Comparison of ENCODE assay signal across 22 cellular contexts in genomic region chr4:150046728-150047217, GRCh38. TPM values are rescaled to one million over a fixed set of nuclear protein-coding genes. Genes with fewer than 3 reads are reported as not detected.
DNase-seq lines count a peak whose midpoint lies in the region; ATAC-seq, FAIRE-seq and TF ChIP-seq lines count a peak whose summit lies in the region.
"Had no signal": no experiment of that assay in that cellular context is flagged by ENCODE, and none has a peak within 500 bp of the region (broad histone marks: within the 10 kb centered on the region; RNA-seq: fewer than 3 reads in every experiment).

No MANE protein-coding gene starts in this region.

- H3K23me2 ChIP-seq in H1 (ENCODE audit: low read depth, low read length): no peaks in the 10 kb centered on the region

- peaks cover 2% of the 10 kb centered on the region for H3K27me3 Mint-ChIP-seq in neural progenitor cell (ENCODE audit: insufficient read depth, low read depth)

- H3K4ac ChIP-seq in H1 (replicated peaks; ENCODE audit: insufficient read length, low read depth, low read length): no peak overlapping the region

- no peaks in the 10 kb centered on the region for H3K36me3 Mint-ChIP-seq in neural progenitor cell
- H3K36me3 Mint-ChIP-seq: CD4-positive, alpha-beta memory T cell had no signal

- no peak for ATAC-seq in SK-N-SH treated with all-trans-retinoic acid at 6 μM for 48 hours
- ATAC-seq: A549 had no signal

- no peak for TF ChIP-seq EP300 in SK-N-SH (IDR thresholded peaks at IDR 0.05; ENCODE audit: borderline replicate concordance in 1 of 2, low read depth in 1 of 2, low read length in 1 of 2)
- no peak for TF ChIP-seq EP300 in H1 (IDR thresholded peaks at IDR 0.05; ENCODE audit: borderline replicate concordance in 1 of 2, low read depth in 2 of 2, low read length in 2 of 2)

- TF ChIP-seq POLR2A in H1 (IDR thresholded peaks at IDR 0.05; ENCODE audit: control extremely low read depth in 1 of 2, low read depth in 2 of 2, low read length in 2 of 2): no peak

- H3F3A ChIP-seq in SK-N-SH (replicated peaks; ENCODE audit: insufficient read depth) (no peaks in the 10 kb centered on the region), neural progenitor cell (ENCODE audit: low read depth) (no peaks in the 10 kb centered on the region)

- H3K79me1 ChIP-seq in H1 (ENCODE audit: low read depth, low read length): no peaks in the 10 kb centered on the region

- no peaks in the 10 kb centered on the region for H3K27me3 ChIP-seq in SK-N-SH (ENCODE audit: insufficient read depth)
- H3K27me3 ChIP-seq in H1 (replicated peaks in 1 of 4; ENCODE audit: control insufficient read depth in 3 of 4, extremely low read depth in 1 of 4, insufficient read depth in 3 of 4, low read length in 3 of 4): no peaks in the 10 kb centered on the region
- no peaks in the 10 kb centered on the region for H3K27me3 ChIP-seq in neural progenitor cell

- H2BK120ac ChIP-seq in H1 (replicated peaks; ENCODE audit: low read depth, low read length): no peak overlapping the region

- DNase-seq in SK-N-SH: no peak
- no peak for DNase-seq in H1 (ENCODE audit: low read depth in 1 of 2, low spot score in 2 of 2)
- DNase-seq in neural progenitor cell (ENCODE audit: low spot score): no peak
- no peak for DNase-seq in frontal cortex (ENCODE audit: low spot score in 2 of 2)
- DNase-seq in NCI-H345 (lab: John Stamatoyannopoulos, UW): no peak
- no peak for DNase-seq in ACHN
- DNase-seq: 8988T; C1 segment of cervical spinal cord; Calu3; CD4-positive, alpha-beta memory T cell; COR-L47; DMS53; DMS79 treated with DMSO at 0.1 percent for 48 hours; GF-D8; GOT3; H7; HCEC 1CT; HFFc6 had no signal

- H2AFZ ChIP-seq in SK-N-SH (ENCODE audit: low read depth): peak overlapping the region; percentile 14; the same call in 1 of the 2 replicates
- H2AFZ ChIP-seq in H1 (ENCODE audit: low read length): peak overlapping the region; percentile 80; the same call in 1 of the 2 replicates
- H2AFZ ChIP-seq in neural progenitor cell (replicated peaks): peak overlapping the region; percentile 44

- H3K4me1 Mint-ChIP-seq in neural progenitor cell: peaks cover 7% of the 10 kb centered on the region
- H3K4me1 Mint-ChIP-seq: CD4-positive, alpha-beta memory T cell had no signal

- H4K5ac ChIP-seq in H1 (ENCODE audit: insufficient read length, low read depth, low read length): no peak overlapping the region

- no peak overlapping the region for H3K23ac ChIP-seq in H1 (ENCODE audit: insufficient read length)

- H3K79me2 ChIP-seq in SK-N-SH (ENCODE audit: insufficient read depth) (no peaks in the 10 kb centered on the region), H1 (ENCODE audit: control insufficient read depth in 1 of 2, insufficient read depth in 2 of 2, low read length in 2 of 2) (no peaks in the 10 kb centered on the region), neural progenitor cell (ENCODE audit: low read depth) (no peaks in the 10 kb centered on the region)

- H2BK12ac ChIP-seq in H1 (ENCODE audit: low read depth, low read length): no peak overlapping the region

- no peak overlapping the region for H3K4me2 ChIP-seq in SK-N-SH
- no peak overlapping the region for H3K4me2 ChIP-seq in H1 (ENCODE audit: insufficient read depth in 1 of 2, low read depth in 2 of 2, low read length in 2 of 2)
- no peak overlapping the region for H3K4me2 ChIP-seq in neural progenitor cell
- H3K4me2 ChIP-seq: A549 had no signal

- no peaks in the 10 kb centered on the region for H4K20me1 ChIP-seq in SK-N-SH (ENCODE audit: insufficient read depth)
- H4K20me1 ChIP-seq in H1 (replicated peaks in 1 of 2; ENCODE audit: control insufficient read depth in 1 of 2, insufficient read depth in 2 of 2, low read length in 2 of 2): no peaks in the 10 kb centered on the region
- no peaks in the 10 kb centered on the region for H4K20me1 ChIP-seq in neural progenitor cell (ENCODE audit: low read depth)

- H3K4me3 ChIP-seq in SK-N-SH (ENCODE audit: low read depth in 2 of 2, low read length in 1 of 2): no peak overlapping the region
- H3K4me3 ChIP-seq in H1 (ENCODE audit: extremely low read depth in 1 of 4, insufficient read depth in 2 of 4, low read depth in 3 of 4, low read length in 4 of 4): no peak overlapping the region
- no peak overlapping the region for H3K4me3 ChIP-seq in neural progenitor cell
- H3K4me3 ChIP-seq: A549 had no signal

- H3K14ac ChIP-seq in H1 (ENCODE audit: insufficient read length): no peak overlapping the region

- no peak overlapping the region for H2AK5ac ChIP-seq in H1 (ENCODE audit: low read depth, low read length)

- H3K9ac ChIP-seq in SK-N-SH (no peak overlapping the region), H1 (replicated peaks in 1 of 4; ENCODE audit: extremely low read depth in 1 of 4, low read depth in 3 of 4, low read length in 3 of 4) (no peak overlapping the region), neural progenitor cell (no peak overlapping the region)

- POLR2A ChIA-PET in SK-N-SH (lab: Yijun Ruan, JAX): interaction anchor here (0.6 kb wide), 1 partner anchor 18 kb away, joined by 3 read pairs; no protein-coding TSS in a partner anchor
- POLR2A ChIA-PET in H1 (lab: Charles Lee; ENCODE audit: partially characterized antibody): interaction anchor here (0.6 kb wide), 1 partner anchor 294 kb away, joined by 3 read pairs; no protein-coding TSS in a partner anchor

- H3K27ac Mint-ChIP-seq in neural progenitor cell: no peak overlapping the region
- H3K27ac Mint-ChIP-seq: CD4-positive, alpha-beta memory T cell; HFFc6 had no signal

- H3K56ac ChIP-seq in H1 (replicated peaks; ENCODE audit: insufficient read length, low read depth, low read length): no peak overlapping the region

- CTCF ChIA-PET in SK-N-SH (lab: Yijun Ruan, JAX): no interaction called here
- CTCF ChIA-PET in H1 (lab: Charles Lee; ENCODE audit: partially characterized antibody): interaction anchor here (0.6 to 1.7 kb wide), 2 partner anchors 46 to 196 kb away, joined by 3 to 4 read pairs; no protein-coding TSS in a partner anchor

- no peak overlapping the region for H2BK20ac ChIP-seq in H1 (ENCODE audit: low read length)

- H3K9me3 ChIP-seq in SK-N-SH (no peaks in the 10 kb centered on the region), H1 (ENCODE audit: insufficient read depth in 2 of 2, low read depth in 1 of 2, low read length in 1 of 2) (no peaks in the 10 kb centered on the region), neural progenitor cell (ENCODE audit: low read depth) (no peaks in the 10 kb centered on the region)
- H3K9me3 ChIP-seq: A549 had no signal

- H3K36me3 ChIP-seq in SK-N-SH (replicated peaks in 1 of 2; ENCODE audit: control insufficient read depth in 1 of 2, insufficient read depth in 2 of 2, low read length in 1 of 2): no peaks in the 10 kb centered on the region
- H3K36me3 ChIP-seq in H1 (ENCODE audit: control insufficient read depth in 2 of 4, insufficient read depth in 4 of 4, low read length in 3 of 4): no peaks in the 10 kb centered on the region
- H3K36me3 ChIP-seq in neural progenitor cell: no peaks in the 10 kb centered on the region

- no peak overlapping the region for H3K18ac ChIP-seq in H1 (ENCODE audit: extremely low read depth, low read length)

- no peak overlapping the region for H2BK5ac ChIP-seq in H1 (ENCODE audit: low read depth, low read length)

- FAIRE-seq in H1 (lab: Jason Lieb, UNC) (no peak), frontal cortex (lab: Jason Lieb, UNC) (no peak)
- FAIRE-seq: A549, GM12891, GM18507 had no signal

- H3K4me1 ChIP-seq in SK-N-SH (ENCODE audit: control insufficient read depth in 1 of 2, insufficient read depth in 2 of 2, low read depth in 1 of 2, low read length in 1 of 2): peaks cover 0 to 14% of the 10 kb centered on the region in 2 experiments; a peak in 2 of 4 replicates
- no peaks in the 10 kb centered on the region for H3K4me1 ChIP-seq in H1 (replicated peaks in 1 of 4; ENCODE audit: control insufficient read depth in 3 of 4, insufficient read depth in 4 of 4, low read length in 3 of 4)
- peaks cover 6% of the 10 kb centered on the region for H3K4me1 ChIP-seq in neural progenitor cell

- no peaks in the 10 kb centered on the region for H3K9me2 ChIP-seq in SK-N-SH

- H3K9me3 Mint-ChIP-seq in neural progenitor cell: no peaks in the 10 kb centered on the region
- H3K9me3 Mint-ChIP-seq: CD4-positive, alpha-beta memory T cell; HFFc6 had no signal

- 78% methylated on average over 5 of the region's 5 CpGs for WGBS in SK-N-SH (ENCODE audit: low lambda C conversion rate)
- 84% methylated on average over 5 of the region's 5 CpGs; no CpG with 5 or more reads in 1 of the 2 experiments for WGBS in H1 (ENCODE audit: extremely low coverage in 1 of 2, insufficient coverage in 1 of 2, insufficient read length in 1 of 2, insufficient replicate concordance in 2 of 2, low coverage in 1 of 2, low lambda C conversion rate in 2 of 2, missing lambda C conversion rate in 1 of 2), 2 experiments

- TF ChIP-seq CTCF in SK-N-SH (IDR thresholded peaks at IDR 0.05) (no peak), H1 (IDR thresholded peaks at IDR 0.05; ENCODE audit: control extremely low read depth in 1 of 3, insufficient read depth in 1 of 3, low read depth in 1 of 3, low read length in 3 of 3) (no peak), neural progenitor cell (IDR thresholded peaks at IDR 0.05) (no peak)

- H3K27ac ChIP-seq in SK-N-SH (ENCODE audit: low read depth in 2 of 2, low read length in 1 of 2): no peak overlapping the region
- H3K27ac ChIP-seq in H1 (ENCODE audit: low read depth, low read length): no peak overlapping the region
- no peak overlapping the region for H3K27ac ChIP-seq in neural progenitor cell
- H3K27ac ChIP-seq: A549 had no signal

- no peak overlapping the region for H2BK15ac ChIP-seq in H1 (ENCODE audit: low read length)

- no peak overlapping the region for H4K91ac ChIP-seq in H1 (replicated peaks; ENCODE audit: insufficient read length, low read length)

- no peak overlapping the region for H3K4me3 Mint-ChIP-seq in neural progenitor cell
- H3K4me3 Mint-ChIP-seq: CD4-positive, alpha-beta memory T cell; HFFc6 had no signal

- in situ Hi-C loops in ACHN (cut with HindIII; ENCODE audit: low pct_ligation_motif_present, low pct_unique_long_range_greater_than_20kb, low sequenced_read_pairs): no loop called here

- no peak overlapping the region for H4K8ac ChIP-seq in H1 (ENCODE audit: extremely low read depth, insufficient read depth, low read length)

- TF ChIP-seq RAD21 in SK-N-SH (IDR thresholded peaks at IDR 0.05; ENCODE audit: low read length) (no peak), H1 (IDR thresholded peaks at IDR 0.05 in 1 of 2, conservative IDR thresholded peaks at IDR 0.05 in 1 of 2; ENCODE audit: low read depth in 2 of 2, low read length in 2 of 2) (no peak)

RNA-seq across cellular contexts. Expression of gene DCLK2, which starts 31.5 kb away (rescaled TPM):
- polyA plus RNA-seq in SK-N-SH (2012; rRNA removed) (10.0 and 10.1 TPM in 2 replicates), H1 (2011; rRNA removed) (0.14 and 0.32 TPM in 2 replicates)
- polyA plus RNA-seq in SK-N-SH (2012; cell fraction: cytosol; rRNA removed): 11.0 and 11.4 TPM in 2 replicates
- 16.8 and 19.1 TPM in 2 replicates for polyA plus RNA-seq in SK-N-SH (2012; cell fraction: nucleus; rRNA removed)
- total RNA-seq in H1 (2021; fragmentation: NEBNext Ultra II Directional; extraction: Animal tissue kit (Norgen Biotek cat#: 25700)): 0.27 and 0.37 TPM in 2 replicates
- 0.30 TPM for polyA plus RNA-seq in H1 (2011; cell fraction: cytosol; rRNA removed)
- polyA plus RNA-seq in H1 (2011; cell fraction: nucleus; rRNA removed): 0.30 TPM
- 0.37 to 0.58 TPM (median 0.46 TPM) in 4 replicates for polyA plus RNA-seq in H1 (2012, experiment 1 of 2)
- 0.39 TPM for polyA plus RNA-seq in H1 (2012, experiment 2 of 2)
- polyA plus RNA-seq in H1 (2013, experiment 1 of 2): 0.10 TPM
- 0.09 TPM for polyA plus RNA-seq in H1 (2013, experiment 2 of 2)
- polyA minus RNA-seq in H1 (2011; rRNA and poly(A)+ RNA removed): 0.76 and 0.95 TPM in 2 replicates
- 0.59 TPM for polyA minus RNA-seq in H1 (2011; cell fraction: cytosol; rRNA and poly(A)+ RNA removed)
- 1.6 TPM for polyA minus RNA-seq in H1 (2011; cell fraction: nucleus; rRNA and poly(A)+ RNA removed)
- total RNA-seq in neural progenitor cell (ENCODE audit: low replicate concordance) (7.9 and 11.7 TPM in 2 replicates), frontal cortex (75.4 TPM)
- total RNA-seq: CD4-positive, alpha-beta memory T cell had no signal
- polyA plus RNA-seq: CD4-positive, alpha-beta memory T cell had no signal

Comparison
In these comparisons a context has a peak if more than half of its experiments do, and no peak if none do; other contexts are left out.
1. H2AFZ ChIP-seq: peak in every context shown above with its lines; median percentile 80 in H1; 44 in neural progenitor cell; 14 in SK-N-SH.